8 cellular contexts compared by ENCODE assay signal in the genomic region with DNA sequence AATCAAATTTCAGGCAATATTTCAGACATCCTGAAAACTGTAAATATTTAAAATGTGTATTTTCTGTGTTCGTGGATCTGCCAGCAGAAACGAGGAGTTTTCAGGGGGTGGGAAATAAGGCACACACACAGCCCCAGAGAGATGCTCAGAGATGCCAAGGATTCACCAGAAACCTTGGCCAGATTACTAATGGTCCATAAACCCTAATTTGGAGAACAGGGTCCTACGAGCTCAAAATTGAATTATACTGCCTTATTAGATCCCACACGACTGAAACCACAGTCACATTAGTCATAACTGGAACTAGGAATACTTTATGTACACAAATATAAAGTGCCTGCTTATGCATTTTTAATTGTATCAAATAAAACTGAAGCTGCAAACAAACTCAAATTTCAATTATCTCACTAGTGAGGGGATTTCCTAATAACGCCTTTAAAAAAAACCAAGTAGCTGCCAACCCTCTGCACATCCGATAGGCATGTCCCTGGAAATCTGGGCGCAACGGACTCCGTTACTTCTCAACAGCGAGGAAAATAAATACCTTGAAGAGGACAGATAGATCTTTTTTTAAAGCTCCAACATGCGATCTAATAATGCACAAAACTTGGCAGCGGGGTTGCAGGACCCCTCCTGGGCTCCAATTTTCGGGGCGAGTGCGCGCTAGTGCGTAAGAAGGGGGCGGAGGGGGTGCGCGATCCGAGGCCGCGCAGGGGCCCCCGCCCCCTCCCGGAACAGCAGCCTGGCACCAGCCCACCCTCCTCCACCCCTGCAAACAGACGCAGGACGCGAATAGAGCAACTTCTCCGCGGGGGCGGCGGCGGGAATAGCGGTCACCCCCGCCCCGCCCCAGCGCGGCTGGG. TPM values are rescaled to one million over a fixed set of nuclear protein-coding genes. Genes with fewer than 3 reads are reported as not detected.
A peak's percentile ranks its signal among the peaks of the same experiment; 100 is the strongest.
DNase-seq lines count a peak whose midpoint lies in the region; ATAC-seq and TF ChIP-seq lines count a peak whose summit lies in the region.

No MANE protein-coding gene starts in this region.

- H3K79me1 ChIP-seq in H9 (ENCODE audit: insufficient read depth, low read depth, low read length, poor library complexity, severe bottlenecking), result peaks cover 4% of the 10 kb centered on the region

- intact Hi-C loops in naive thymus-derived CD4-positive, alpha-beta T cell (cut with micrococcal nuclease), result loop anchor here (1.0 to 5.0 kb wide), 5 partner anchors 277 to 1975 kb away; a partner anchor contains a TSS

- 0 out of 7 replicates have a peak, but pooled peaks cover 0 to under 1% (median 0%) of the 10 kb centered on the region in 3 experiments for H3K36me3 Mint-ChIP-seq in H9 (ENCODE audit: insufficient read depth in 1 of 3, low read depth in 3 of 3)
- H3K36me3 Mint-ChIP-seq in naive thymus-derived CD4-positive, alpha-beta T cell, result no peaks in the 10 kb centered on the region

- peak overlapping the region; percentile 75 for H3K4me2 ChIP-seq in H9 (ENCODE audit: insufficient read depth, insufficient read length, low read length)

- H3K56ac ChIP-seq in H9 (ENCODE audit: insufficient read length, low read depth, low read length), result no peak overlapping the region

- H4K8ac ChIP-seq in H9 (replicated peaks; ENCODE audit: insufficient read length, low read depth, low read length), result no peak overlapping the region

- no CpG with 5 or more reads among the region's 38 CpGs for WGBS in H9 (ENCODE audit: extremely low coverage, insufficient read length, low lambda C conversion rate)

- H3K9me3 ChIP-seq in H9 (ENCODE audit: control insufficient read depth, low read depth, low read length) (no peaks in the 10 kb centered on the region), thoracic aorta (no peaks in the 10 kb centered on the region)
- no peaks in the 10 kb centered on the region for H3K9me3 ChIP-seq in naive thymus-derived CD4-positive, alpha-beta T cell (ENCODE audit: control insufficient read depth in 2 of 3, low read length in 3 of 3)

- H2AK5ac ChIP-seq in H9 (ENCODE audit: insufficient read length, low read length), result no peak overlapping the region

- H3K27ac ChIP-seq in H9 (ENCODE audit: insufficient read length, low read depth, low read length), result no peak overlapping the region
- peak overlapping the region; percentile 80 for H3K27ac ChIP-seq in naive thymus-derived CD4-positive, alpha-beta T cell (ENCODE audit: low read depth, low read length)
- peak overlapping the region in 1 of 2 donors; percentile 56 for H3K27ac ChIP-seq in thoracic aorta

- H2BK5ac ChIP-seq in H9 (ENCODE audit: insufficient read length, low read length), result no peak overlapping the region

- DNase-seq in GM03348 (ENCODE audit: low spot score) (peak; percentile 71), H9 (peak; percentile 32), NCI-H146 treated with DMSO at 0.1 percent for 48 hours (lab: John Stamatoyannopoulos, UW; ENCODE audit: unreplicated experiment) (peak; percentile 43), erythroblast (lab: John Stamatoyannopoulos, UW) (peak; percentile 68 to 72), thoracic aorta (ENCODE audit: low spot score) (no peak)
- peak; percentile 17 for DNase-seq in activated CD8-positive, alpha-beta memory T cell treated with anti-CD3 and anti-CD28 coated beads, Interleukin-2, amount 50 U/mL, for 1 hour (ENCODE audit: extremely low read depth)
- DNase-seq in naive thymus-derived CD4-positive, alpha-beta T cell, result peak; percentile 30 to 70 (median 57)

- no peaks in the 10 kb centered on the region for H3K27me3 ChIP-seq in H9 (ENCODE audit: insufficient read depth, low read length)
- H3K27me3 ChIP-seq in naive thymus-derived CD4-positive, alpha-beta T cell (ENCODE audit: control insufficient read depth in 2 of 2, insufficient read depth in 2 of 2, low read length in 2 of 2), result no peaks in the 10 kb centered on the region
- no peaks in the 10 kb centered on the region for H3K27me3 ChIP-seq in thoracic aorta (replicated peaks; ENCODE audit: insufficient read depth)

- H3K27ac Mint-ChIP-seq in H9, result peak overlapping the region; percentile 32 to 84 (median 65); a peak in 4 of 7 replicates
- peak overlapping the region; percentile 81 to 95 (median 89) for H3K27ac Mint-ChIP-seq in naive thymus-derived CD4-positive, alpha-beta T cell

- no peak overlapping the region for H2BK12ac ChIP-seq in H9 (ENCODE audit: insufficient read length, low read depth, low read length)

- no peaks in the 10 kb centered on the region for H3K9me3 Mint-ChIP-seq in H9
- no peaks in the 10 kb centered on the region for H3K9me3 Mint-ChIP-seq in naive thymus-derived CD4-positive, alpha-beta T cell

- TF ChIP-seq POLR2A in erythroblast (IDR thresholded peaks at IDR 0.05; ENCODE audit: low read length), result no peak

- peaks cover 50 to 51% of the 10 kb centered on the region in 2 experiments for H3K4me1 Mint-ChIP-seq in H9
- H3K4me1 Mint-ChIP-seq in naive thymus-derived CD4-positive, alpha-beta T cell, result peaks cover 32 to 61% (median 57%) of the 10 kb centered on the region in 7 donors

- no peak overlapping the region for H3K4ac ChIP-seq in H9 (ENCODE audit: low read depth, low read length)

- H3T11ph ChIP-seq in H9 (ENCODE audit: low read length), result no peak overlapping the region

- no peak overlapping the region for H2BK120ac ChIP-seq in H9 (ENCODE audit: low read depth, low read length, poor library complexity, severe bottlenecking)

- CTCF ChIA-PET in naive thymus-derived CD4-positive, alpha-beta T cell (lab: Charles Lee), result no interaction called here

- no peak overlapping the region for H4K5ac ChIP-seq in H9 (ENCODE audit: insufficient read length, low read depth, low read length)

- peak overlapping the region; percentile 48 for H3K4me3 ChIP-seq in naive thymus-derived CD4-positive, alpha-beta T cell (ENCODE audit: low read length)
- peak overlapping the region; percentile 89 for H3K4me3 ChIP-seq in thoracic aorta

- no peak overlapping the region for H4K91ac ChIP-seq in H9 (ENCODE audit: insufficient read length, low read depth, low read length)

- TF ChIP-seq CTCF in H9 (conservative IDR thresholded peaks at IDR 0.05) (no peak), thoracic aorta (IDR thresholded peaks at IDR 0.05) (no peak)

- H3K4me3 Mint-ChIP-seq in H9, result peak overlapping the region; percentile 85 to 96
- peak overlapping the region; percentile 85 to 97 (median 92) for H3K4me3 Mint-ChIP-seq in naive thymus-derived CD4-positive, alpha-beta T cell

- H3K14ac ChIP-seq in H9 (ENCODE audit: insufficient read depth, low read length), result no peak overlapping the region

- peaks cover 1% of the 10 kb centered on the region for H3K27me3 Mint-ChIP-seq in H9 (ENCODE audit: low read depth)
- peaks cover 0 to 16% (median 0%) of the 10 kb centered on the region in 5 donors for H3K27me3 Mint-ChIP-seq in naive thymus-derived CD4-positive, alpha-beta T cell

- H3K23me2 ChIP-seq in H9 (ENCODE audit: insufficient read length, low read depth, low read length, poor library complexity, severe bottlenecking), result peaks cover 9% of the 10 kb centered on the region

- H3K4me1 ChIP-seq in H9 (ENCODE audit: insufficient read depth, low read length), result peaks cover 9% of the 10 kb centered on the region
- H3K4me1 ChIP-seq in naive thymus-derived CD4-positive, alpha-beta T cell (ENCODE audit: control insufficient read depth in 2 of 2, insufficient read depth in 2 of 2, low read length in 2 of 2), result peaks cover 21 to 34% of the 10 kb centered on the region in 2 donors
- H3K4me1 ChIP-seq in thoracic aorta (ENCODE audit: control insufficient read depth in 1 of 2, low read depth in 2 of 2), result peaks cover 36 to 48% of the 10 kb centered on the region in 2 donors

- H4K20me1 ChIP-seq in H9 (ENCODE audit: control insufficient read depth, insufficient read depth, insufficient read length), result no peaks in the 10 kb centered on the region

- H2AFZ ChIP-seq in H9 (ENCODE audit: low read length), result no peak overlapping the region

- ATAC-seq in naive thymus-derived CD4-positive, alpha-beta T cell, result peak; percentile 21
- no peak for ATAC-seq in thoracic aorta (ENCODE audit: insufficient number of reproducible peaks, low FRiP score, low read depth)
- no peak for ATAC-seq in HG02973 (IDR thresholded peaks at IDR 0.05; ENCODE audit: unreplicated experiment)

- H3K36me3 ChIP-seq in naive thymus-derived CD4-positive, alpha-beta T cell (ENCODE audit: control insufficient read depth in 2 of 3, insufficient read depth in 3 of 3, low read length in 3 of 3), result no peaks in the 10 kb centered on the region
- H3K36me3 ChIP-seq in thoracic aorta, result no peaks in the 10 kb centered on the region

- no peak overlapping the region for H3K23ac ChIP-seq in H9 (ENCODE audit: insufficient read length, low read depth, low read length)

- peaks cover 34% of the 10 kb centered on the region; the same call in 1 of the 2 replicates for H3K79me2 ChIP-seq in H9 (ENCODE audit: insufficient read depth, low read length)

- H3K18ac ChIP-seq in H9 (ENCODE audit: insufficient read length, low read depth, low read length), result no peak overlapping the region

- H2BK15ac ChIP-seq in H9 (ENCODE audit: low read depth, low read length), result no peak overlapping the region

- H2BK20ac ChIP-seq in H9 (ENCODE audit: low read depth, low read length, poor library complexity, severe bottlenecking), result no peak overlapping the region

- POLR2A ChIA-PET in naive thymus-derived CD4-positive, alpha-beta T cell (lab: Charles Lee), result interaction anchor here (0.7 to 5.2 kb wide), 7 partner anchors 9 to 482 kb away, joined by 3 to 60 read pairs (median 4); no protein-coding TSS in a partner anchor

- H3K9ac ChIP-seq in H9 (ENCODE audit: extremely low read depth, insufficient read length, low read length), result peak overlapping the region; percentile 34

RNA-seq across cellular contexts. Expression of a gene that starts 0.9 kb away (rescaled TPM):
- total RNA-seq in H9 (2021) (48.2 and 51.5 TPM in 2 replicates), thoracic aorta (10 to 100 TPM; 43.9 to 44.6 TPM)
- 100 to 1,000 TPM in 3 of 5 experiments, 10 to 100 TPM in 2; 46.3 to 132 (median 109) TPM for total RNA-seq in naive thymus-derived CD4-positive, alpha-beta T cell
- polyA plus RNA-seq in naive thymus-derived CD4-positive, alpha-beta T cell, result 10 to 100 TPM; 63.5 to 79.3 TPM
